Comparison of ENCODE assay signal across 8 cellular contexts in the genomic region with DNA sequence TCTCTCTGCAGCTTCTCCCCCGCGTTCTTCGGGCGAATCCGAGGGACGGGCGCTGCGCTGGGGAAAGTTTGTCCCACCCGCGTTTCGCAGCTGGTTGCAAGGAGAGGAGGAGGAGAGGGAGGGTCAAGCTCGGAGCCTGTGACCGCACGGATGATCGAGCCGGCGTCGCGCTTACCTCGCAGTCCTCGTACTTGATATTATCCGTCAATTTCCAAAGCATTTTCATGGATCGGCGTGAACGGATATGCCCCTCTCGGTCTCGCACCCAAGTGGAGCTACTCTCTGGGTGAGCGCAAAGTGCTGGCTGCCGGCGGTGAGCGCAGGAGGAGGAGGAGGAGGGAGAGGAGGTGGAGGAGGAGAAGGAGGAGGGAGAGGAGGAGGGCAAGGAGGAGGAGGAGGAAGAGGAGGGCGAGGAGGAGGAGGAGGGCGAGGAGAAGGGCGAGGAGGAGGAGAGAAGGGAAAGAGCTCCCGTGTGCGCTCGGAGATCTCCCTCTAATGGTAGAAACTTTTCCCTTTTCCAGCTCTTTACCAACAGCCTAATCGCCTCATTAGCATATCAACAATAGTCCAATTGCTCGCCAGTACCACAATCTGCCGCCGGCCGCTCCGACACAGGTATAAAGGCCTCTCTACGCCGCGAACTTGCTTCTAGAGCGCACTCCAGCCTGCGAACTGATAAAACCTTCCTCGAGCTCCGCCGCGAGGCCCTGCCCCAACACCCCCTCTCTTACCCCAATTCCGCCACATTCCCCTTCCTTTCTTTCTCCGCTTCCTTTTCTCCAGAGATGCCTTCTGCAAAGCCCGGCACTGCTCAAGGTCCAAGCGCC. TPM values are rescaled to one million over a fixed set of nuclear protein-coding genes. Genes with fewer than 3 reads are reported as not detected.
DNase-seq lines count a peak whose midpoint lies in the region; ATAC-seq, FAIRE-seq and TF ChIP-seq lines count a peak whose summit lies in the region.

Gene TFAP2A (minus strand): TSS at position 309 of the 827 bp plus-strand sequence. CDS start 83 bp downstream, at position 226.

- no peak for TF ChIP-seq CTCF in CD8-positive, alpha-beta T cell (IDR thresholded peaks at IDR 0.05)
- TF ChIP-seq CTCF in mammary epithelial cell (conservative IDR thresholded peaks at IDR 0.05 in 1 of 2, IDR thresholded peaks at IDR 0.05 in 1 of 2; ENCODE audit: extremely low read depth in 1 of 2, insufficient read depth in 1 of 2, low read depth in 1 of 2, low read length in 2 of 2) = peak; percentile 40 to 63

- H3K36me3 ChIP-seq in CD8-positive, alpha-beta T cell (ENCODE audit: insufficient read depth, low read length) = no peaks in the 10 kb centered on the region
- H3K36me3 ChIP-seq in mammary epithelial cell (ENCODE audit: insufficient read depth, low read length) = no peaks in the 10 kb centered on the region
- H3K36me3 ChIP-seq in naive thymus-derived CD4-positive, alpha-beta T cell (ENCODE audit: control insufficient read depth in 2 of 3, insufficient read depth in 3 of 3, low read length in 3 of 3) = no peaks in the 10 kb centered on the region

- POLR2A ChIA-PET in CD8-positive, alpha-beta T cell (lab: Charles Lee) = interaction anchor here (1.1 kb wide), 1 partner anchor 14 kb away, joined by 3 read pairs; no protein-coding TSS in a partner anchor
- POLR2A ChIA-PET in naive thymus-derived CD4-positive, alpha-beta T cell (lab: Charles Lee) = no interaction called here

- no peak for ATAC-seq in CD8-positive, alpha-beta T cell
- ATAC-seq in naive thymus-derived CD4-positive, alpha-beta T cell = no peak
- ATAC-seq in GM18858 (IDR thresholded peaks at IDR 0.05; ENCODE audit: unreplicated experiment) (no peak), HG03520 (IDR thresholded peaks at IDR 0.05; ENCODE audit: unreplicated experiment) (no peak)

- dilution Hi-C loops in mammary epithelial cell (cut with HindIII; ENCODE audit: low sequenced_read_pairs) = no loop called here

- H3K9me3 ChIP-seq in CD8-positive, alpha-beta T cell (ENCODE audit: low read length) = no peaks in the 10 kb centered on the region
- no peaks in the 10 kb centered on the region for H3K9me3 ChIP-seq in mammary epithelial cell (replicated peaks; ENCODE audit: insufficient read depth, low read length)
- peaks cover 0 to 38% (median 0%) of the 10 kb centered on the region in 3 experiments for H3K9me3 ChIP-seq in naive thymus-derived CD4-positive, alpha-beta T cell (ENCODE audit: control insufficient read depth in 2 of 3, low read length in 3 of 3)

- peaks cover 73% of the 10 kb centered on the region for H3K27me3 ChIP-seq in CD8-positive, alpha-beta T cell (ENCODE audit: insufficient read depth, low read length)
- H3K27me3 ChIP-seq in mammary epithelial cell (ENCODE audit: insufficient read depth, low read length) = no peaks in the 10 kb centered on the region
- peaks cover 32 to 57% of the 10 kb centered on the region in 2 donors for H3K27me3 ChIP-seq in naive thymus-derived CD4-positive, alpha-beta T cell (ENCODE audit: control insufficient read depth in 2 of 2, insufficient read depth in 2 of 2, low read length in 2 of 2)

- peak within 1 kb of the TSS; percentile 85 for H3K4me3 Mint-ChIP-seq in CD8-positive, alpha-beta T cell
- peak within 1 kb of the TSS; percentile 73 to 98 (median 94) for H3K4me3 Mint-ChIP-seq in naive thymus-derived CD4-positive, alpha-beta T cell

- H3K79me2 ChIP-seq in mammary epithelial cell (ENCODE audit: insufficient read depth, low read length) = peaks cover 94% of the 10 kb centered on the region

- in situ Hi-C loops in mammary epithelial cell (cut with MboI; ENCODE audit: low sequenced_read_pairs in 2 of 2) = loop anchor here (10.0 to 25.0 kb wide), 4 partner anchors 330 to 1978 kb away; partner anchors contain the start of gene SLC35B3 (in 1 of the 2)

- FAIRE-seq in frontal cortex (lab: Jason Lieb, UNC) = no peak

- peaks cover 14% of the 10 kb centered on the region for H3K9me3 Mint-ChIP-seq in CD8-positive, alpha-beta T cell
- H3K9me3 Mint-ChIP-seq in naive thymus-derived CD4-positive, alpha-beta T cell = peaks cover 0 to 61% (median 26%) of the 10 kb centered on the region in 11 donors

- no peaks in the 10 kb centered on the region for H4K20me1 ChIP-seq in mammary epithelial cell (ENCODE audit: insufficient read depth, low read length)

- H3K27ac ChIP-seq in CD8-positive, alpha-beta T cell (ENCODE audit: low read depth, low read length) = no peak within 1 kb of the TSS
- peak within 1 kb of the TSS; percentile 99 for H3K27ac ChIP-seq in mammary epithelial cell (ENCODE audit: insufficient read depth, low read depth, low read length)
- no peak within 1 kb of the TSS for H3K27ac ChIP-seq in naive thymus-derived CD4-positive, alpha-beta T cell (ENCODE audit: low read depth, low read length)

- no peak within 1 kb of the TSS for H2AFZ ChIP-seq in mammary epithelial cell (ENCODE audit: low read depth, low read length)

- DNase-seq in CD8-positive, alpha-beta T cell = no peak
- DNase-seq in LHCN-M2 (ENCODE audit: low read depth) = peak; percentile 49
- peak; percentile 96 for DNase-seq in mammary epithelial cell
- DNase-seq in naive thymus-derived CD4-positive, alpha-beta T cell = no peak
- DNase-seq in frontal cortex (ENCODE audit: low spot score in 2 of 2) = no peak
- DNase-seq in nucleus accumbens (lab: John Stamatoyannopoulos, UW) = no peak

- CTCF ChIA-PET in CD8-positive, alpha-beta T cell (lab: Charles Lee) = interaction anchor here (1.1 kb wide), 1 partner anchor 19 kb away, joined by 3 read pairs; no protein-coding TSS in a partner anchor
- CTCF ChIA-PET in mammary epithelial cell (lab: Charles Lee; ENCODE audit: low non-redundant PET) = interaction anchor here (0.6 to 1.0 kb wide), 13 partner anchors 15 to 1910 kb away, joined by 3 to 18 read pairs (median 3); no protein-coding TSS in a partner anchor
- CTCF ChIA-PET in naive thymus-derived CD4-positive, alpha-beta T cell (lab: Charles Lee) = no interaction called here

- BruUV-seq in mammary epithelial cell (replicated peaks; lab: Mats Ljungman, UMichigan) = no TSS peak

- H3K4me1 ChIP-seq in CD8-positive, alpha-beta T cell (ENCODE audit: insufficient read depth, low read length) = peaks cover 41% of the 10 kb centered on the region
- H3K4me1 ChIP-seq in mammary epithelial cell (ENCODE audit: insufficient read depth, low read length) = peaks cover 15% of the 10 kb centered on the region
- H3K4me1 ChIP-seq in naive thymus-derived CD4-positive, alpha-beta T cell (ENCODE audit: control insufficient read depth in 2 of 2, insufficient read depth in 2 of 2, low read length in 2 of 2) = peaks cover 8 to 39% of the 10 kb centered on the region in 2 donors

- WGBS in mammary epithelial cell (ENCODE audit: low coverage, missing lambda C conversion rate) = 4% methylated on average over 38 of the region's 56 CpGs

- intact Hi-C loops in CD8-positive, alpha-beta T cell (cut with DNase I, micrococcal nuclease) = loop anchor here in 1 of 2 experiments (5.0 kb wide), 2 partner anchors 422 to 1978 kb away; partner anchors contain the start of genes MAK and SLC35B3
- intact Hi-C loops in mammary epithelial cell (cut with micrococcal nuclease) = loop anchor here (1.0 to 10.0 kb wide), 11 partner anchors 12 to 1880 kb away; no protein-coding TSS in a partner anchor
- intact Hi-C loops in naive thymus-derived CD4-positive, alpha-beta T cell (cut with micrococcal nuclease) = loop anchor here (5.0 to 10.0 kb wide), 3 partner anchors 33 to 470 kb away; partner anchors contain the start of genes GCM2 (in 1 of the 2) and SYCP2L (in 1 of the 2)

- H3K4me2 ChIP-seq in mammary epithelial cell (ENCODE audit: insufficient read depth, low read depth, low read length) = peak within 1 kb of the TSS; percentile 100

- H3K27ac Mint-ChIP-seq in CD8-positive, alpha-beta T cell = no peak within 1 kb of the TSS
- H3K27ac Mint-ChIP-seq in naive thymus-derived CD4-positive, alpha-beta T cell = peak within 1 kb of the TSS in 7 of 9 donors; percentile 35 to 85 (median 69)

- H3K4me1 Mint-ChIP-seq in CD8-positive, alpha-beta T cell (ENCODE audit: low read depth) = peaks cover 48% of the 10 kb centered on the region
- peaks cover 41 to 70% (median 52%) of the 10 kb centered on the region in 7 donors for H3K4me1 Mint-ChIP-seq in naive thymus-derived CD4-positive, alpha-beta T cell

- peaks cover 83% of the 10 kb centered on the region for H3K27me3 Mint-ChIP-seq in CD8-positive, alpha-beta T cell (ENCODE audit: low read depth)
- H3K27me3 Mint-ChIP-seq in naive thymus-derived CD4-positive, alpha-beta T cell = peaks cover 81 to 93% (median 92%) of the 10 kb centered on the region in 5 donors

- H3K36me3 Mint-ChIP-seq in CD8-positive, alpha-beta T cell = peaks cover 10% of the 10 kb centered on the region
- H3K36me3 Mint-ChIP-seq in naive thymus-derived CD4-positive, alpha-beta T cell = peaks cover 3 to 30% (median 16%) of the 10 kb centered on the region in 5 donors

- H3K4me3 ChIP-seq in CD8-positive, alpha-beta T cell (ENCODE audit: low read depth, low read length) = no peak within 1 kb of the TSS
- peak within 1 kb of the TSS; percentile 84 to 96 (median 93) for H3K4me3 ChIP-seq in mammary epithelial cell (replicated peaks in 1 of 3; ENCODE audit: insufficient read depth in 1 of 3, low read depth in 2 of 3, low read length in 3 of 3)
- peak within 1 kb of the TSS; percentile 68 for H3K4me3 ChIP-seq in naive thymus-derived CD4-positive, alpha-beta T cell (ENCODE audit: low read length)

- H3K9ac ChIP-seq in mammary epithelial cell (ENCODE audit: insufficient read depth, low read length) = peak within 1 kb of the TSS; percentile 99

RNA-seq across cellular contexts. Expression of gene TFAP2A, which starts in this region (rescaled TPM):
- under 1 TPM in 1 of 2 experiments, not detected in 1; 0.24 TPM for total RNA-seq in CD8-positive, alpha-beta T cell
- total RNA-seq in LHCN-M2 (2014; rRNA removed) (0.06 and 0.29 TPM in 2 replicates), mammary epithelial cell (100 to 1,000 TPM in 1 of 2 donors, 10 to 100 TPM in 1; 15.7 to 112 TPM), frontal cortex (not detected)
- 0.90 TPM for polyA plus RNA-seq in LHCN-M2 (2012)
- 18.8 TPM for polyA plus RNA-seq in mammary epithelial cell
- 31.8 TPM for polyA minus RNA-seq in mammary epithelial cell
- total RNA-seq in naive thymus-derived CD4-positive, alpha-beta T cell = not detected
- not detected for polyA plus RNA-seq in naive thymus-derived CD4-positive, alpha-beta T cell

Comparison
In these comparisons a context has a peak if more than half of its experiments do, and no peak if none do; other contexts are left out.
1. RNA of gene TFAP2A (total RNA-seq): 15.7 to 112 TPM in mammary epithelial cell; 0.06 to 0.29 TPM in LHCN-M2, 0.24 TPM in CD8-positive, alpha-beta T cell, not detected in naive thymus-derived CD4-positive, alpha-beta T cell and not detected in frontal cortex (single experiment); every median in the first group is over 10 times any median in the second.
2. RNA of gene TFAP2A (polyA plus RNA-seq): 18.8 TPM in mammary epithelial cell (single experiment); not detected in naive thymus-derived CD4-positive, alpha-beta T cell; every median in the first group is over 10 times any median in the second.
3. Peak in DNase-seq in LHCN-M2; RNA of the gene not detected or under 1 TPM.